ENCODE assay signal across 22 cellular contexts in genomic region chr2:232441147-232441651, GRCh38. TPM values are rescaled to one million over a fixed set of nuclear protein-coding genes. Genes with fewer than 3 reads are reported as not detected.
"Had no signal": no experiment of that assay in that cellular context is flagged by ENCODE, and none has a peak within 500 bp of the region (broad histone marks: within the 10 kb centered on the region; RNA-seq: fewer than 3 reads in every experiment).

No MANE protein-coding gene starts in this region.

- DNase-seq: esophagus squamous epithelium had no signal

- H3K27ac ChIP-seq: esophagus squamous epithelium, gastroesophageal sphincter, pancreas, skin epidermis, transverse colon, uterus, VCaP had no signal

- H3K27me3 ChIP-seq: pancreas, uterus had no signal

- H3K4me1 ChIP-seq: pancreas, transverse colon, uterus had no signal

- H3K36me3 ChIP-seq: esophagus squamous epithelium, gastroesophageal sphincter, pancreas, transverse colon, uterus had no signal

- H3K9me3 ChIP-seq: esophagus squamous epithelium, gastroesophageal sphincter, pancreas, transverse colon, uterus had no signal

- H3K4me3 ChIP-seq: esophagus squamous epithelium, gastroesophageal sphincter, pancreas, skin epidermis, transverse colon, uterus had no signal

- FAIRE-seq: colon, pancreas had no signal

RNA-seq across cellular contexts. Expression of gene ALPI, which starts 14.8 kb away (rescaled TPM):
- total RNA-seq: activated CD4-positive, alpha-beta T cell treated with anti-CD3 and anti-CD28 coated beads, Interleukin-2, amount 10 ng/mL, durations not matched to agents 7 days and 5 days; activated CD8-positive, alpha-beta memory T cell treated with anti-CD3 and anti-CD28 coated beads, Interleukin-2, amount 10 ng/mL, durations not matched to agents 7 days and 5 days; activated CD8-positive, alpha-beta T cell treated with anti-CD3 and anti-CD28 coated beads for 36 hours; activated naive CD4-positive, alpha-beta T cell treated with anti-CD3 and anti-CD28 coated beads, Interleukin-2, amount 50 U/mL, for 72 hours; activated T-helper 1 cell treated with anti-CD3 and anti-CD28 coated beads, Interleukin-12 subunit alpha, Interleukin-12 subunit beta, Interleukin-2, Interleukin-4 antibody, amounts not matched to agents 30 ng/mL and 10 ng/mL and 1 ng/mL, durations not matched to agents 14 hours and 24 hours and 36 hours; aorta; esophagus squamous epithelium; gastroesophageal sphincter; lung microvascular endothelial cell; naive thymus-derived CD4-positive, alpha-beta T cell; pancreas; pulmonary artery endothelial cell; right cardiac atrium; T-cell; temporal lobe; uterus had no signal
- polyA plus RNA-seq: naive thymus-derived CD4-positive, alpha-beta T cell; pancreas; right cardiac atrium had no signal

RNA-seq across cellular contexts. Expression of gene ALPG, which starts 34.6 kb away (rescaled TPM):
- total RNA-seq: activated CD4-positive, alpha-beta T cell treated with anti-CD3 and anti-CD28 coated beads, Interleukin-2, amount 10 ng/mL, durations not matched to agents 7 days and 5 days; activated CD8-positive, alpha-beta memory T cell treated with anti-CD3 and anti-CD28 coated beads, Interleukin-2, amount 10 ng/mL, durations not matched to agents 7 days and 5 days; activated CD8-positive, alpha-beta T cell treated with anti-CD3 and anti-CD28 coated beads for 36 hours; activated naive CD4-positive, alpha-beta T cell treated with anti-CD3 and anti-CD28 coated beads, Interleukin-2, amount 50 U/mL, for 72 hours; activated T-helper 1 cell treated with anti-CD3 and anti-CD28 coated beads, Interleukin-12 subunit alpha, Interleukin-12 subunit beta, Interleukin-2, Interleukin-4 antibody, amounts not matched to agents 30 ng/mL and 10 ng/mL and 1 ng/mL, durations not matched to agents 14 hours and 24 hours and 36 hours; aorta; esophagus squamous epithelium; gastroesophageal sphincter; lung microvascular endothelial cell; naive thymus-derived CD4-positive, alpha-beta T cell; pancreas; pulmonary artery endothelial cell; right cardiac atrium; temporal lobe; transverse colon; uterus had no signal
- polyA plus RNA-seq: adipose tissue; aorta; naive thymus-derived CD4-positive, alpha-beta T cell; pancreas; right cardiac atrium had no signal

RNA-seq across cellular contexts. Expression of gene ECEL1, which starts 46.4 kb away (rescaled TPM):
- total RNA-seq: activated CD4-positive, alpha-beta T cell treated with anti-CD3 and anti-CD28 coated beads, Interleukin-2, amount 10 ng/mL, durations not matched to agents 7 days and 5 days; activated naive CD4-positive, alpha-beta T cell treated with anti-CD3 and anti-CD28 coated beads, Interleukin-2, amount 50 U/mL, for 72 hours; activated T-helper 1 cell treated with anti-CD3 and anti-CD28 coated beads, Interleukin-12 subunit alpha, Interleukin-12 subunit beta, Interleukin-2, Interleukin-4 antibody, amounts not matched to agents 30 ng/mL and 10 ng/mL and 1 ng/mL, durations not matched to agents 14 hours and 24 hours and 36 hours; left colon; lung microvascular endothelial cell; naive thymus-derived CD4-positive, alpha-beta T cell; pulmonary artery endothelial cell; transverse colon had no signal
- polyA plus RNA-seq: aorta; naive thymus-derived CD4-positive, alpha-beta T cell had no signal
